Comparison of ENCODE assay signal across 9 cellular contexts in genomic region chr19:54430306-54431254, GRCh38. TPM values are rescaled to one million over a fixed set of nuclear protein-coding genes. Genes with fewer than 3 reads are reported as not detected.
DNase-seq lines count a peak whose midpoint lies in the region; ATAC-seq and TF ChIP-seq lines count a peak whose summit lies in the region.
"Had no signal": no experiment of that assay in that cellular context is flagged by ENCODE, and none has a peak within 500 bp of the region (broad histone marks: within the 10 kb centered on the region; RNA-seq: fewer than 3 reads in every experiment).

No MANE protein-coding gene starts in this region.

- CTCF ChIA-PET in activated CD4-positive, alpha-beta memory T cell treated with anti-CD3 and anti-CD28 coated beads, Interleukin-2, amount 10 ng/mL, durations not matched to agents 7 days and 5 days (lab: Charles Lee), result interaction anchor here (1.0 kb wide), 1 partner anchor 11 kb away, joined by 3 read pairs; no protein-coding TSS in a partner anchor

- H3K27me3 ChIP-seq in HUES64 (ENCODE audit: insufficient read depth, low read length) (peaks cover 2% of the 10 kb centered on the region; the same call in 1 of the 2 replicates), upper lobe of right lung (peaks cover 46% of the 10 kb centered on the region)

- no peaks in the 10 kb centered on the region for H3K9me3 Mint-ChIP-seq in activated CD4-positive, alpha-beta memory T cell treated with anti-CD3 and anti-CD28 coated beads, Interleukin-2, amount 10 ng/mL, durations not matched to agents 7 days and 5 days
- H3K9me3 Mint-ChIP-seq in nephron progenitor cell, result no peaks in the 10 kb centered on the region

- peak; percentile 64 for ATAC-seq in upper lobe of right lung

- POLR2A ChIA-PET in activated CD4-positive, alpha-beta memory T cell treated with anti-CD3 and anti-CD28 coated beads, Interleukin-2, amount 10 ng/mL, durations not matched to agents 7 days and 5 days (lab: Charles Lee), result interaction anchor here (1.0 to 2.4 kb wide), 3 partner anchors 8 to 18 kb away, joined by 4 to 13 read pairs (median 4); partner anchors contain the start of gene LENG8

- no peak overlapping the region; the same call in 1 of the 2 replicates for H3K9ac ChIP-seq in HUES64 (ENCODE audit: low read depth, low read length)

- H3K4me1 ChIP-seq in HUES64 (ENCODE audit: insufficient read depth, low read length), result peaks cover 4% of the 10 kb centered on the region; the same call in 1 of the 2 replicates
- H3K4me1 ChIP-seq in upper lobe of right lung, result peaks cover 20% of the 10 kb centered on the region

- no peak overlapping the region for H3K27ac Mint-ChIP-seq in activated CD4-positive, alpha-beta memory T cell treated with anti-CD3 and anti-CD28 coated beads, Interleukin-2, amount 10 ng/mL, durations not matched to agents 7 days and 5 days
- H3K27ac Mint-ChIP-seq in nephron progenitor cell, result no peak overlapping the region

- TF ChIP-seq CTCF in C4-2B (conservative IDR thresholded peaks at IDR 0.05) (no peak; the same call in 1 of the 2 replicates), epithelial cell of proximal tubule (conservative IDR thresholded peaks at IDR 0.05; ENCODE audit: low read depth, low read length) (peak; percentile 15), nephron progenitor cell (IDR thresholded peaks at IDR 0.05) (peak; percentile 26), upper lobe of right lung (IDR thresholded peaks at IDR 0.05) (no peak)

- 10% methylated on average over 38 of the region's 43 CpGs for whole genome bisulfite sequencing in HUES64

- no peaks in the 10 kb centered on the region for H3K9me3 ChIP-seq in HUES64 (ENCODE audit: insufficient read depth, low read depth, low read length)
- no peaks in the 10 kb centered on the region for H3K9me3 ChIP-seq in upper lobe of right lung

- H3K4me1 Mint-ChIP-seq in activated CD4-positive, alpha-beta memory T cell treated with anti-CD3 and anti-CD28 coated beads, Interleukin-2, amount 10 ng/mL, durations not matched to agents 7 days and 5 days, result peaks cover 12% of the 10 kb centered on the region
- peaks cover 34% of the 10 kb centered on the region for H3K4me1 Mint-ChIP-seq in nephron progenitor cell

- DNase-seq in activated CD4-positive, alpha-beta memory T cell treated with anti-CD3 and anti-CD28 coated beads, Interleukin-2, amount 10 ng/mL, durations not matched to agents 7 days and 5 days, result peak; percentile 42
- no peak for DNase-seq in epithelial cell of proximal tubule (ENCODE audit: low read depth)
- peak; percentile 91 for DNase-seq in nephron progenitor cell
- DNase-seq in upper lobe of right lung, result no peak
- DNase-seq in DMS79 (lab: John Stamatoyannopoulos, UW), result no peak
- no peak for DNase-seq in SHP77 (lab: John Stamatoyannopoulos, UW)

- H3K36me3 Mint-ChIP-seq in activated CD4-positive, alpha-beta memory T cell treated with anti-CD3 and anti-CD28 coated beads, Interleukin-2, amount 10 ng/mL, durations not matched to agents 7 days and 5 days (ENCODE audit: low read depth), result peaks cover 5% of the 10 kb centered on the region
- H3K36me3 Mint-ChIP-seq in nephron progenitor cell (ENCODE audit: low read depth), result peaks cover 5% of the 10 kb centered on the region

- H3K4me3 ChIP-seq in HUES64 (ENCODE audit: low read length) (peak overlapping the region; percentile 67), epithelial cell of proximal tubule (ENCODE audit: low read depth, low read length) (peak overlapping the region; percentile 14), upper lobe of right lung (peak overlapping the region; percentile 26)

- no peaks in the 10 kb centered on the region for H3K36me3 ChIP-seq in HUES64 (ENCODE audit: insufficient read depth, low read length)
- no peaks in the 10 kb centered on the region for H3K36me3 ChIP-seq in upper lobe of right lung

- intact Hi-C loops in upper lobe of right lung (cut with DNase I), result no loop called here

- H3K27ac ChIP-seq in C4-2B (peak overlapping the region; percentile 77), HUES64 (ENCODE audit: low read depth, low read length) (no peak overlapping the region), upper lobe of right lung (no peak overlapping the region)

- H3K27me3 Mint-ChIP-seq in activated CD4-positive, alpha-beta memory T cell treated with anti-CD3 and anti-CD28 coated beads, Interleukin-2, amount 10 ng/mL, durations not matched to agents 7 days and 5 days, result peaks cover 10% of the 10 kb centered on the region
- H3K27me3 Mint-ChIP-seq in nephron progenitor cell (ENCODE audit: low read depth, poor library complexity), result peaks cover 13% of the 10 kb centered on the region

- H3K4me3 Mint-ChIP-seq in activated CD4-positive, alpha-beta memory T cell treated with anti-CD3 and anti-CD28 coated beads, Interleukin-2, amount 10 ng/mL, durations not matched to agents 7 days and 5 days, result no peak overlapping the region
- H3K4me3 Mint-ChIP-seq in nephron progenitor cell, result peak overlapping the region; percentile 77

RNA-seq across cellular contexts. Expression of gene TTYH1, which starts 15.3 kb away (rescaled TPM):
- 33.4 TPM for polyA plus RNA-seq in HUES64 (2013, experiment 1 of 2)
- 48.4 TPM for polyA plus RNA-seq in HUES64 (2013, experiment 2 of 2)
- total RNA-seq in activated CD4-positive, alpha-beta memory T cell treated with anti-CD3 and anti-CD28 coated beads, Interleukin-2, amount 10 ng/mL, durations not matched to agents 7 days and 5 days, result under 1 TPM; 0.53 to 0.68 TPM
- total RNA-seq in epithelial cell of proximal tubule, result 3.6 TPM in 1 of 2 replicates, not detected in the other
- not detected for total RNA-seq in upper lobe of right lung
- total RNA-seq: pulmonary artery endothelial cell had no signal

RNA-seq across cellular contexts. Expression of gene LENG8, which starts 18.4 kb away (rescaled TPM):
- 50.6 TPM for polyA plus RNA-seq in HUES64 (2013, experiment 1 of 2)
- 50.8 TPM for polyA plus RNA-seq in HUES64 (2013, experiment 2 of 2)
- 100 to 1,000 TPM; 231 to 233 TPM for total RNA-seq in activated CD4-positive, alpha-beta memory T cell treated with anti-CD3 and anti-CD28 coated beads, Interleukin-2, amount 10 ng/mL, durations not matched to agents 7 days and 5 days
- total RNA-seq in epithelial cell of proximal tubule (32.5 and 39.1 TPM in 2 replicates), upper lobe of right lung (191 TPM)

RNA-seq across cellular contexts. Expression of gene LENG9, which starts 33.0 kb away (rescaled TPM):
- polyA plus RNA-seq in HUES64 (2013, experiment 1 of 2), result 0.60 TPM
- 0.51 TPM for polyA plus RNA-seq in HUES64 (2013, experiment 2 of 2)
- 1 to 10 TPM; 8.5 to 8.7 TPM for total RNA-seq in activated CD4-positive, alpha-beta memory T cell treated with anti-CD3 and anti-CD28 coated beads, Interleukin-2, amount 10 ng/mL, durations not matched to agents 7 days and 5 days
- total RNA-seq in epithelial cell of proximal tubule, result 2.7 and 4.1 TPM in 2 replicates
- 7.2 TPM for total RNA-seq in upper lobe of right lung

RNA-seq across cellular contexts. Expression of gene CDC42EP5, which starts 42.5 kb away (rescaled TPM):
- 1.2 TPM for polyA plus RNA-seq in HUES64 (2013, experiment 1 of 2)
- polyA plus RNA-seq in HUES64 (2013, experiment 2 of 2), result 2.9 TPM
- not detected for total RNA-seq in activated CD4-positive, alpha-beta memory T cell treated with anti-CD3 and anti-CD28 coated beads, Interleukin-2, amount 10 ng/mL, durations not matched to agents 7 days and 5 days
- total RNA-seq in epithelial cell of proximal tubule (5.1 and 33.7 TPM in 2 replicates), upper lobe of right lung (38.2 TPM)

Comparison
In these comparisons a context has a peak if more than half of its experiments do, and no peak if none do; other contexts are left out.
1. CTCF ChIP-seq: peak in epithelial cell of proximal tubule (single experiment) and nephron progenitor cell (single experiment); none in C4-2B (single experiment) and upper lobe of right lung (single experiment).
2. H3K4me3 ChIP-seq: peak in every context shown above with its lines; median percentile 67 in HUES64; 26 in upper lobe of right lung; 14 in epithelial cell of proximal tubule.
3. DNase-seq: peak in activated CD4-positive, alpha-beta memory T cell treated with anti-CD3 and anti-CD28 coated beads, Interleukin-2, amount 10 ng/mL, durations not matched to agents 7 days and 5 days (single experiment) and nephron progenitor cell (single experiment); none in epithelial cell of proximal tubule (single experiment), upper lobe of right lung (single experiment), DMS79 (single experiment) and SHP77 (0 of 2).